ENCODE assay signal across 8 cellular contexts in the genomic region with DNA sequence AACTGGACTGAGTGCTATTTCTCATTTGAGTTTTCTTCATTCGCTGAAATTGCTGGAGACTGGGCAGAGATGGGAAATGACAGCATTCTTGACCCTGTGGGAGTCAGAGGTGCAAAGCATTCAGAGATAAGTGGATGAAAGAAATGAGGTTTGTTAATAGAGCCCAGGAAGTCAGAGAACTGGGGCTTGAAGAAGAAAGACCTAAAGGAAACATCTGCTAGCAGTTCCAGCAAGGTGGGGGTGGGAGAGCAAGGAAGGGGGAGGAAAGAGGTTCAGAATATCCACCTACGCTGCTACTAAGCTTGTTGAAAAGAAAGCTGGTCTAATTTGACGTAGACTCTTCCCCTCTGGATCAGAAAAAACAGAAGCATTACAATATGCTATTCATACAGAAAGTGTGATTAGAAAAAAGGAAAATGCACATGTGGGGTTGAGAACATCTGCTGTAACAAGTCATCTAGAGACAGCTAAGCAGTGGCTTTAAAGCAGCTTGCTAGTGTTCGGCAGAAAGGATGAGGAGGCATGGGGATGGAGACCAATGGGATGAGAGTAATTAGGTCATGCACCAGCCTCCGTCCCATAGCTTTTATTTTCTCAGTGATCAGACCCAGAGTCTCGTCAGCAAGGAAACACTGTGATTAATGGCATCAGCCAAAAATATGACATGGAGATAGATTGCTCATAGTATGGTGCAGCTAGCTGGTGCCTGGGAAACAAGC. TPM values are rescaled to one million over a fixed set of nuclear protein-coding genes. Genes with fewer than 3 reads are reported as not detected.
DNase-seq lines count a peak whose midpoint lies in the region; ATAC-seq lines count a peak whose summit lies in the region.

No MANE protein-coding gene starts in this region.

- DNase-seq in activated naive CD4-positive, alpha-beta T cell treated with Interleukin-2 at 50 U/mL for 16 hours: peak; percentile 47
- no peak for DNase-seq in activated naive CD4-positive, alpha-beta T cell (lab: John Stamatoyannopoulos, UW)
- DNase-seq in activated naive CD4-positive, alpha-beta T cell treated with anti-CD3 and anti-CD28 coated beads for 36 hours: peak; percentile 79
- DNase-seq in naive thymus-derived CD8-positive, alpha-beta T cell: peak in 1 of 10 donors; percentile 1
- no peak for DNase-seq in islet precursor cell
- no peak for DNase-seq in NCI-H526 treated with DMSO at 0.1 percent for 48 hours (lab: John Stamatoyannopoulos, UW)
- no peak for DNase-seq in activated CD4-positive, CD25-positive, alpha-beta regulatory T cell (lab: John Stamatoyannopoulos, UW)

- no peaks in the 10 kb centered on the region for H3K9me3 Mint-ChIP-seq in activated naive CD4-positive, alpha-beta T cell treated with anti-CD3 and anti-CD28 coated beads for 36 hours
- no peaks in the 10 kb centered on the region for H3K9me3 Mint-ChIP-seq in naive thymus-derived CD8-positive, alpha-beta T cell

- POLR2A ChIA-PET in naive thymus-derived CD8-positive, alpha-beta T cell (lab: Charles Lee): interaction anchor here (0.7 to 0.8 kb wide), 2 partner anchors 11 to 1030 kb away, joined by 3 to 5 read pairs; no protein-coding TSS in a partner anchor

- ATAC-seq in HG03097 (IDR thresholded peaks at IDR 0.05; ENCODE audit: low FRiP score, unreplicated experiment): peak; percentile 52
- ATAC-seq in naive thymus-derived CD8-positive, alpha-beta T cell: peak in 1 of 2 donors; percentile 46

- H3K4me3 Mint-ChIP-seq in activated naive CD4-positive, alpha-beta T cell treated with anti-CD3 and anti-CD28 coated beads for 36 hours: peak overlapping the region; percentile 58
- peak overlapping the region in 1 of 10 donors; percentile 51 for H3K4me3 Mint-ChIP-seq in naive thymus-derived CD8-positive, alpha-beta T cell

- H3K27ac Mint-ChIP-seq in activated naive CD4-positive, alpha-beta T cell treated with anti-CD3 and anti-CD28 coated beads for 36 hours: peak overlapping the region; percentile 89
- peak overlapping the region in 8 of 10 donors; percentile 47 to 87 (median 76) for H3K27ac Mint-ChIP-seq in naive thymus-derived CD8-positive, alpha-beta T cell

- intact Hi-C loops in activated naive CD4-positive, alpha-beta T cell treated with anti-CD3 and anti-CD28 coated beads for 36 hours (cut with micrococcal nuclease): loop anchor here (1.0 to 10.0 kb wide), 19 partner anchors 17 to 894 kb away; partner anchors contain the start of genes HIBCH, NAB1, NEMP2 and ORMDL1

- CTCF ChIA-PET in activated naive CD4-positive, alpha-beta T cell treated with anti-CD3 and anti-CD28 coated beads for 36 hours (lab: Charles Lee): interaction anchor here (0.7 to 2.5 kb wide), 13 partner anchors 15 to 477 kb away, joined by 3 to 8 read pairs (median 5); no protein-coding TSS in a partner anchor

- H3K4me1 Mint-ChIP-seq in activated naive CD4-positive, alpha-beta T cell treated with anti-CD3 and anti-CD28 coated beads for 36 hours (ENCODE audit: low read depth): peaks cover 66% of the 10 kb centered on the region
- peaks cover 21 to 45% (median 43%) of the 10 kb centered on the region in 4 donors for H3K4me1 Mint-ChIP-seq in naive thymus-derived CD8-positive, alpha-beta T cell

- peaks cover 23% of the 10 kb centered on the region for H3K36me3 Mint-ChIP-seq in activated naive CD4-positive, alpha-beta T cell treated with anti-CD3 and anti-CD28 coated beads for 36 hours (ENCODE audit: low read depth)
- H3K36me3 Mint-ChIP-seq in naive thymus-derived CD8-positive, alpha-beta T cell: peaks cover 0 to 24% (median 8%) of the 10 kb centered on the region in 3 donors

- H3K27me3 Mint-ChIP-seq in activated naive CD4-positive, alpha-beta T cell treated with anti-CD3 and anti-CD28 coated beads for 36 hours (ENCODE audit: low read depth): no peaks in the 10 kb centered on the region
- no peaks in the 10 kb centered on the region for H3K27me3 Mint-ChIP-seq in naive thymus-derived CD8-positive, alpha-beta T cell

RNA-seq across cellular contexts. Expression of gene NAB1, which starts 29.7 kb away (rescaled TPM):
- total RNA-seq in activated naive CD4-positive, alpha-beta T cell treated with anti-CD3 and anti-CD28 coated beads for 36 hours: 10 to 100 TPM; 38.7 to 48.1 TPM
- total RNA-seq in naive thymus-derived CD8-positive, alpha-beta T cell: 10 to 100 TPM; 20.1 to 24.3 TPM
- polyA plus RNA-seq in naive thymus-derived CD8-positive, alpha-beta T cell: 1 to 10 TPM; 2.7 to 4.3 (median 3.7) TPM

Comparison
In these comparisons a context has a peak if more than half of its experiments do, and no peak if none do; other contexts are left out.
1. DNase-seq: peak in activated naive CD4-positive, alpha-beta T cell treated with Interleukin-2 at 50 U/mL for 16 hours (single experiment) and activated naive CD4-positive, alpha-beta T cell treated with anti-CD3 and anti-CD28 coated beads for 36 hours (single experiment); none in activated naive CD4-positive, alpha-beta T cell (0 of 4), islet precursor cell (single experiment), NCI-H526 treated with DMSO at 0.1 percent for 48 hours (single experiment) and activated CD4-positive, CD25-positive, alpha-beta regulatory T cell (0 of 4).